10 cellular contexts compared by ENCODE assay signal in the genomic region with DNA sequence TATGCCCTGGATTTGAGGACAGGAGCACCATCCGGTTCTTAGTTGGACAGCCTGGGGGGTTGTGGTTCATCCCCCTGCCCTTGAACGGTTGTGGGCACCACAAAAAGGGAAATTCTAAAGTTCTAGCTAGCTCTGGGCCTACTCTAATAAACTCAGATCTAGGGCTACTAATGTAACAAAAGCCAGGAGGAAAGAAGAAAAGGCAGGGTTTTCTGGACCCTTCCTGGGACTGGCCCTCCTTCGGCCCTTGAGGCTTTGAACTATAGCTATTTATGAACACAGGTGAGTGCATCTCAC. TPM values are rescaled to one million over a fixed set of nuclear protein-coding genes. Genes with fewer than 3 reads are reported as not detected.
DNase-seq lines count a peak whose midpoint lies in the region; ATAC-seq and TF ChIP-seq lines count a peak whose summit lies in the region.
"Had no signal": no experiment of that assay in that cellular context is flagged by ENCODE, and none has a peak within 500 bp of the region (broad histone marks: within the 10 kb centered on the region; RNA-seq: fewer than 3 reads in every experiment).

No MANE protein-coding gene starts in this region.

- H3K27me3 ChIP-seq in heart right ventricle: no peaks in the 10 kb centered on the region
- H3K27me3 ChIP-seq in muscle layer of duodenum (ENCODE audit: low read depth, low read length): no peaks in the 10 kb centered on the region
- no peaks in the 10 kb centered on the region for H3K27me3 ChIP-seq in thyroid gland

- H3K4me3 ChIP-seq in heart right ventricle (peak overlapping the region in 5 of 10 donors; percentile 30 to 44 (median 40)), coronary artery (peak overlapping the region; percentile 58), muscle layer of duodenum (ENCODE audit: low read depth in 1 of 2, low read length in 2 of 2) (no peak overlapping the region), thyroid gland (replicated peaks in 1 of 3) (peak overlapping the region in 1 of 3 donors; percentile 3), foreskin fibroblast (ENCODE audit: low read depth in 1 of 2, low read length in 2 of 2) (no peak overlapping the region)

- TF ChIP-seq CTCF in heart right ventricle (IDR thresholded peaks at IDR 0.05): no peak
- TF ChIP-seq CTCF in coronary artery (IDR thresholded peaks at IDR 0.05): no peak
- TF ChIP-seq CTCF in thyroid gland (IDR thresholded peaks at IDR 0.05): no peak
- no peak for TF ChIP-seq CTCF in foreskin fibroblast (IDR thresholded peaks at IDR 0.05; ENCODE audit: low read depth, low read length)

- TF ChIP-seq POLR2A in thyroid gland (IDR thresholded peaks at IDR 0.05): no peak

- no peaks in the 10 kb centered on the region for H3K9me3 Mint-ChIP-seq in activated naive CD8-positive, alpha-beta T cell treated with anti-CD3 and anti-CD28 coated beads, Interleukin-2, amount 50 U/mL, for 24 hours
- H3K9me3 Mint-ChIP-seq: naive thymus-derived CD8-positive, alpha-beta T cell had no signal

- 28 to 34% methylated on average over 3 of the region's 3 CpGs for WGBS in heart right ventricle, 2 donors
- WGBS in thyroid gland, 2 donors: 10 to 29% methylated on average over 3 of the region's 3 CpGs

- intact Hi-C loops in heart right ventricle (cut with DNase I) (no loop called here), Right ventricle myocardium inferior (cut with DNase I) (no loop called here), thyroid gland (cut with DNase I) (no loop called here)

- H3K36me3 ChIP-seq in heart right ventricle (peaks cover 0 to 22% (median 0%) of the 10 kb centered on the region in 9 donors), muscle layer of duodenum (ENCODE audit: control insufficient read depth in 1 of 2, insufficient read depth in 2 of 2, low read length in 2 of 2) (peaks cover 8 to 11% of the 10 kb centered on the region in 2 donors), thyroid gland (peaks cover 0 to 2% of the 10 kb centered on the region in 2 donors)

- peaks cover 1% of the 10 kb centered on the region for H3K4me1 Mint-ChIP-seq in activated naive CD8-positive, alpha-beta T cell treated with anti-CD3 and anti-CD28 coated beads, Interleukin-2, amount 50 U/mL, for 24 hours

- no peak overlapping the region for H3K27ac Mint-ChIP-seq in activated naive CD8-positive, alpha-beta T cell treated with anti-CD3 and anti-CD28 coated beads, Interleukin-2, amount 50 U/mL, for 24 hours

- ATAC-seq in heart right ventricle: no peak
- no peak for ATAC-seq in Right ventricle myocardium inferior
- ATAC-seq in activated naive CD8-positive, alpha-beta T cell treated with anti-CD3 and anti-CD28 coated beads, Interleukin-2, amount 50 U/mL, for 24 hours: no peak
- ATAC-seq in GM21360 (IDR thresholded peaks at IDR 0.05; ENCODE audit: unreplicated experiment): no peak
- ATAC-seq: naive thymus-derived CD8-positive, alpha-beta T cell had no signal

- DNase-seq in heart right ventricle (no peak), Right ventricle myocardium inferior (ENCODE audit: missing footprints) (no peak), coronary artery (ENCODE audit: low spot score) (no peak), thyroid gland (peak in 1 of 2 donors; percentile 9), foreskin fibroblast (no peak)
- no peak for DNase-seq in activated naive CD8-positive, alpha-beta T cell treated with anti-CD3 and anti-CD28 coated beads, Interleukin-2, amount 50 U/mL, for 24 hours
- DNase-seq: Calu3; naive thymus-derived CD8-positive, alpha-beta T cell had no signal

- peak overlapping the region in 9 of 10 donors; percentile 19 to 86 (median 72) for H3K27ac ChIP-seq in heart right ventricle
- H3K27ac ChIP-seq in coronary artery: peak overlapping the region in 1 of 2 donors; percentile 76
- H3K27ac ChIP-seq in muscle layer of duodenum (ENCODE audit: low read length): peak overlapping the region; percentile 31
- H3K27ac ChIP-seq in thyroid gland: peak overlapping the region; percentile 76 to 97 (median 91)

- no peak overlapping the region for H3K4me3 Mint-ChIP-seq in activated naive CD8-positive, alpha-beta T cell treated with anti-CD3 and anti-CD28 coated beads, Interleukin-2, amount 50 U/mL, for 24 hours
- H3K4me3 Mint-ChIP-seq: naive thymus-derived CD8-positive, alpha-beta T cell had no signal

- no peaks in the 10 kb centered on the region for H3K27me3 Mint-ChIP-seq in activated naive CD8-positive, alpha-beta T cell treated with anti-CD3 and anti-CD28 coated beads, Interleukin-2, amount 50 U/mL, for 24 hours
- H3K27me3 Mint-ChIP-seq: naive thymus-derived CD8-positive, alpha-beta T cell had no signal

- peaks cover 12 to 47% (median 36%) of the 10 kb centered on the region in 9 donors for H3K4me1 ChIP-seq in heart right ventricle
- H3K4me1 ChIP-seq in muscle layer of duodenum (ENCODE audit: control insufficient read depth in 1 of 2, insufficient read depth in 2 of 2, low read length in 2 of 2): peaks cover 9 to 18% of the 10 kb centered on the region in 2 donors
- peaks cover 23 to 41% of the 10 kb centered on the region in 2 donors for H3K4me1 ChIP-seq in thyroid gland

- H3K9me3 ChIP-seq in heart right ventricle (no peaks in the 10 kb centered on the region), muscle layer of duodenum (ENCODE audit: control insufficient read depth in 1 of 2, low read length in 2 of 2) (no peaks in the 10 kb centered on the region), thyroid gland (no peaks in the 10 kb centered on the region)

- no peaks in the 10 kb centered on the region for H3K36me3 Mint-ChIP-seq in activated naive CD8-positive, alpha-beta T cell treated with anti-CD3 and anti-CD28 coated beads, Interleukin-2, amount 50 U/mL, for 24 hours (ENCODE audit: low read depth)

RNA-seq across cellular contexts. Expression of a gene that starts 15.1 kb away (rescaled TPM):
- total RNA-seq in heart right ventricle (1 to 10 TPM in 3 of 10 donors, under 1 TPM in 6, not detected in 1; 0.40 to 1.6 (median 0.76) TPM), Right ventricle myocardium inferior (0.41 TPM), thyroid gland (1 to 10 TPM; 1.1 to 9.0 (median 5.3) TPM)
- 1 to 10 TPM in 1 of 2 donors, under 1 TPM in 1; 0.59 to 2.8 TPM for polyA plus RNA-seq in heart right ventricle
- total RNA-seq: naive thymus-derived CD8-positive, alpha-beta T cell had no signal

RNA-seq across cellular contexts. Expression of a gene that starts 47.3 kb away (rescaled TPM):
- total RNA-seq in heart right ventricle (10 to 100 TPM; 22.4 to 42.0 (median 29.0) TPM), Right ventricle myocardium inferior (22.3 TPM), thyroid gland (100 to 1,000 TPM in 2 of 4 donors, 10 to 100 TPM in 2; 31.4 to 864 (median 78.8) TPM)
- 10 to 100 TPM; 19.2 to 24.8 TPM for polyA plus RNA-seq in heart right ventricle
